8 cellular contexts compared by ENCODE assay signal in genomic region chr7:54747234-54747633, GRCh38.
"Had no signal": no experiment of that assay in that cellular context is flagged by ENCODE, and none has a peak within 500 bp of the region (broad histone marks: within the 10 kb centered on the region; RNA-seq: fewer than 3 reads in every experiment).

No MANE protein-coding gene starts in this region.

- H3K4me3 Mint-ChIP-seq: H9 had no signal

- H3K4me3 ChIP-seq: GM23248 had no signal

- H3K9ac ChIP-seq: GM23248 had no signal

- H2AFZ ChIP-seq: GM23248 had no signal

- DNase-seq: GM23248, H9, HCEC 1CT, IMR-90, KBM-7 had no signal

- H3K9me3 Mint-ChIP-seq: H9 had no signal

- FAIRE-seq: H1, H54 had no signal

- H3K27ac ChIP-seq: GM23248, HL-60 had no signal
